8 cellular contexts compared by ENCODE assay signal in genomic region chr1:112012823-112013222, GRCh38. TPM values are rescaled to one million over a fixed set of nuclear protein-coding genes. Genes with fewer than 3 reads are reported as not detected.
"Had no signal": no experiment of that assay in that cellular context is flagged by ENCODE, and none has a peak within 500 bp of the region (broad histone marks: within the 10 kb centered on the region; RNA-seq: fewer than 3 reads in every experiment).

No MANE protein-coding gene starts in this region.

- ATAC-seq: GM23338 had no signal

- FAIRE-seq: H1, H54, HTR-8/SVneo had no signal

- H3K4me3 ChIP-seq: GM23338 had no signal

- DNase-seq: H9, HCEC 1CT, KBM-7 had no signal

RNA-seq across cellular contexts. Expression of gene KCND3, which starts 23.4 kb away (rescaled TPM):
- total RNA-seq: HT-29 had no signal
